Comparison of ENCODE assay signal across 36 cellular contexts in genomic region chr1:17414022-17414421, GRCh38. TPM values are rescaled to one million over a fixed set of nuclear protein-coding genes. Genes with fewer than 3 reads are reported as not detected.
"Had no signal": no experiment of that assay in that cellular context is flagged by ENCODE, and none has a peak within 500 bp of the region (broad histone marks: within the 10 kb centered on the region; RNA-seq: fewer than 3 reads in every experiment).

No MANE protein-coding gene starts in this region.

- H3K27me3 Mint-ChIP-seq: activated B cell treated with CpG ODN at 0.5 μM for 24 hours; activated CD4-positive, alpha-beta memory T cell treated with anti-CD3 and anti-CD28 coated beads for 36 hours; activated naive CD8-positive, alpha-beta T cell treated with anti-CD3 and anti-CD28 coated beads for 36 hours; activated T-helper 17 cell treated with anti-CD3 and anti-CD28 coated beads, Interleukin-2, amount 50 U/mL, for 72 hours; central memory CD8-positive, alpha-beta T cell had no signal

- H3K9me3 Mint-ChIP-seq: activated B cell treated with CpG ODN at 0.5 μM for 24 hours; activated CD4-positive, alpha-beta memory T cell treated with anti-CD3 and anti-CD28 coated beads for 36 hours; activated naive CD8-positive, alpha-beta T cell treated with anti-CD3 and anti-CD28 coated beads for 36 hours; activated T-cell treated with anti-CD3 and anti-CD28 coated beads, Interleukin-2, amount 50 U/mL, for 72 hours; activated T-helper 17 cell treated with anti-CD3 and anti-CD28 coated beads, Interleukin-2, amount 50 U/mL, for 72 hours; central memory CD8-positive, alpha-beta T cell had no signal

- H3K27ac ChIP-seq: cardiac muscle cell, KMS-11, PC-9 had no signal

- ATAC-seq: activated T-cell treated with anti-CD3 and anti-CD28 coated beads, Interleukin-2, amount 50 U/mL, for 72 hours; activated T-helper 17 cell treated with anti-CD3 and anti-CD28 coated beads, Interleukin-2, amount 50 U/mL, for 72 hours had no signal

- H3K4me3 ChIP-seq: cardiac muscle cell, PC-9 had no signal

- H3K4me1 Mint-ChIP-seq: activated B cell treated with CpG ODN at 0.5 μM for 24 hours; activated T-helper 17 cell treated with anti-CD3 and anti-CD28 coated beads, Interleukin-2, amount 50 U/mL, for 72 hours had no signal

- H3K27me3 ChIP-seq: cardiac muscle cell had no signal

- DNase-seq: activated B cell treated with CpG ODN at 0.5 μM for 24 hours; activated CD4-positive, alpha-beta memory T cell treated with anti-CD3 and anti-CD28 coated beads for 36 hours; activated CD4-positive, alpha-beta T cell treated with anti-CD3 and anti-CD28 coated beads for 4 hours; activated CD4-positive, alpha-beta T cell treated with anti-CD3 and anti-CD28 coated beads, Interleukin-2, amount 50 U/mL, for 1 hour; activated CD4-positive, CD25-positive, alpha-beta regulatory T cell treated with anti-CD3 and anti-CD28 coated beads, Interleukin-2, amount 50 U/mL, for 72 hours; activated CD8-positive, alpha-beta memory T cell treated with anti-CD3 and anti-CD28 coated beads, Interleukin-2, amount 50 U/mL, for 4 hours; activated effector memory CD4-positive, alpha-beta T cell treated with anti-CD3 and anti-CD28 coated beads, Interleukin-2, amount 50 U/mL, for 16 hours; activated naive CD4-positive, alpha-beta T cell; activated naive CD4-positive, alpha-beta T cell treated with anti-CD3 and anti-CD28 coated beads, Interleukin-2, amount 50 U/mL, for 16 hours; activated naive CD8-positive, alpha-beta T cell treated with anti-CD3 and anti-CD28 coated beads for 36 hours; activated T-cell treated with anti-CD3 and anti-CD28 coated beads for 4 hours; activated T-cell treated with anti-CD3 and anti-CD28 coated beads, Interleukin-2, amount 50 U/mL, for 72 hours; amniotic stem cell; aorta; MM.1S; MV-4-11; NCI-H1092; NCI-H1436 treated with DMSO at 0.1 percent for 48 hours; NCI-H1694 treated with DMSO at 0.1 percent for 48 hours; NCI-H2029; NCI-H510A; NCI-H526; NCI-H748 treated with DMSO at 0.1 percent for 48 hours; NK-92 treated with Interleukin-12 subunit alpha and Interleukin-12 subunit beta, amount 100 ng/mL, for 24 hours; PC-9; Right ventricle myocardium superior; SW 1271; T-helper 1 cell; T-helper 2 cell; T-helper 9 cell had no signal

- H3K4me2 ChIP-seq: KMS-11, PC-9 had no signal

- H2AFZ ChIP-seq: PC-9 had no signal

- H3K27ac Mint-ChIP-seq: activated B cell treated with CpG ODN at 0.5 μM for 24 hours; activated CD4-positive, alpha-beta memory T cell treated with anti-CD3 and anti-CD28 coated beads for 36 hours; activated T-helper 17 cell treated with anti-CD3 and anti-CD28 coated beads, Interleukin-2, amount 50 U/mL, for 72 hours had no signal

- H3K4me3 Mint-ChIP-seq: activated B cell treated with CpG ODN at 0.5 μM for 24 hours; activated CD4-positive, alpha-beta memory T cell treated with anti-CD3 and anti-CD28 coated beads for 36 hours; activated naive CD8-positive, alpha-beta T cell treated with anti-CD3 and anti-CD28 coated beads for 36 hours; activated T-cell treated with anti-CD3 and anti-CD28 coated beads, Interleukin-2, amount 50 U/mL, for 72 hours; activated T-helper 17 cell treated with anti-CD3 and anti-CD28 coated beads, Interleukin-2, amount 50 U/mL, for 72 hours; central memory CD8-positive, alpha-beta T cell had no signal

RNA-seq across cellular contexts. Expression of gene PADI6, which starts 42.0 kb away (rescaled TPM):
- total RNA-seq: activated B cell treated with CpG ODN at 0.5 μM for 24 hours; activated CD4-positive, alpha-beta memory T cell treated with anti-CD3 and anti-CD28 coated beads for 36 hours; activated naive CD8-positive, alpha-beta T cell treated with anti-CD3 and anti-CD28 coated beads for 36 hours; activated T-cell treated with anti-CD3 and anti-CD28 coated beads, Interleukin-2, amount 50 U/mL, for 72 hours; activated T-helper 17 cell treated with anti-CD3 and anti-CD28 coated beads, Interleukin-2, amount 50 U/mL, for 72 hours; aorta; cardiac muscle cell; LHCN-M2; OCI-LY7; Right ventricle myocardium superior had no signal
- polyA plus RNA-seq: aorta, cardiac muscle cell had no signal
